Comparison of ENCODE assay signal across 8 cellular contexts in the genomic region with DNA sequence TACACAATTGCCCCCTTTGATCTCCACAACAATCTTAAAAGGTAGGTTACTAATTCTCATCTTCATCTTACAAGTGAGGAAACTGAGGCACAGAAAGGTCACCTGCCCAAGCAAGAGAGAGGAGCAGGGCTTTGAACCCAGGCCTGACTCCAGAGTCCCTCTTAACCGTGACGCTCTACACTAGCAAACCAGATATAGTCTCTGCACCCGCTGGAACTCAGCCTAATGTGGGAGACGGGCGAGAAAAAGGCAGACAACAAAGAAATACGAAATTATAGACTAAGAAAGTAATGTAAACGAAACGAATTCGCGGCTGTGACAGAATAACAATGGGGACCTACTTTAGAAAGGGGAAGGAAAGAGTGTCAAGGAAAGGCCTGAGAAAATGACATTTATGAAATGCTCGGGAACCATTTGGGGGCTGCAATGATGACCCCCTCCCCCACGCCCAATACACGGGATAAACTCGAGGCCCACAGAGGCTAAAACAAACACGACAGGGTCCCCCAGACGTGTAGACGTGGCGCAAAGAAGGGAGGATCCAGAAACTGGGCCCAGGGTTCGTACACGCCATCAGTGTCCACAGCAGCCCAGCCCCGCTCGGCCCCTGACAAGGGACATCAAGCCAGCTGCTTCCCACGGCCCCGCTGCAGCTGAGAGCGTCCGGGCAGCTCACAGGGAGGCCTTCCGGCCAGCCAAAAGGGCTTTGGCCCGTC. TPM values are rescaled to one million over a fixed set of nuclear protein-coding genes. Genes with fewer than 3 reads are reported as not detected.
A peak's percentile ranks its signal among the peaks of the same experiment; 100 is the strongest.
DNase-seq lines count a peak whose midpoint lies in the region; ATAC-seq and TF ChIP-seq lines count a peak whose summit lies in the region.

No MANE protein-coding gene starts in this region.

- peak; percentile 10 for ATAC-seq in HG02588 (IDR thresholded peaks at IDR 0.05; ENCODE audit: unreplicated experiment)
- no peak for ATAC-seq in GM18520 (IDR thresholded peaks at IDR 0.05; ENCODE audit: unreplicated experiment)

- H3K36me3 ChIP-seq in OCI-LY1 (ENCODE audit: insufficient read depth, low read length): peaks cover 5% of the 10 kb centered on the region; the same call in 1 of the 2 replicates

- H3K36me3 Mint-ChIP-seq in type B pancreatic cell: peaks cover 16% of the 10 kb centered on the region

- H3K9me2 ChIP-seq in OCI-LY1 (ENCODE audit: low read depth, low read length): no peaks in the 10 kb centered on the region

- H2AFZ ChIP-seq in OCI-LY1 (ENCODE audit: low read length): no peak overlapping the region

- H3K27ac Mint-ChIP-seq in type B pancreatic cell: peak overlapping the region; percentile 90

- peak overlapping the region; percentile 93 for H3K4me3 Mint-ChIP-seq in type B pancreatic cell

- H3K27ac ChIP-seq in OCI-LY1 (ENCODE audit: low read depth, low read length, poor library complexity, severe bottlenecking): no peak overlapping the region
- H3K27ac ChIP-seq in cingulate gyrus (ENCODE audit: low read depth, low read length): peak overlapping the region; percentile 78

- peak overlapping the region; percentile 91 for H3K4me2 ChIP-seq in OCI-LY1 (ENCODE audit: low read length)

- H3K4me3 ChIP-seq in OCI-LY1 (ENCODE audit: low read depth, low read length, poor library complexity, severe bottlenecking): peak overlapping the region; percentile 88

- no peaks in the 10 kb centered on the region for H3K27me3 ChIP-seq in OCI-LY1 (ENCODE audit: insufficient read depth, low read length)

- TF ChIP-seq CTCF in OCI-LY1 (IDR thresholded peaks at IDR 0.05; ENCODE audit: low read length) (no peak), type B pancreatic cell (conservative IDR thresholded peaks at IDR 0.05) (no peak)

- peaks cover 34% of the 10 kb centered on the region for H3K79me2 ChIP-seq in OCI-LY1 (ENCODE audit: insufficient read depth, low read length)

- H3K4me1 ChIP-seq in OCI-LY1 (ENCODE audit: insufficient read depth, low read length, severe bottlenecking): peaks cover 23% of the 10 kb centered on the region

- DNase-seq in NCI-H748 (lab: John Stamatoyannopoulos, UW; ENCODE audit: unreplicated experiment): peak; percentile 61
- no peak for DNase-seq in NCI-H748 treated with DMSO at 0.1 percent for 48 hours (lab: John Stamatoyannopoulos, UW)
- DNase-seq in lung microvascular endothelial cell (ENCODE audit: low read depth in 2 of 2): peak; percentile 69 to 90
- DNase-seq in type B pancreatic cell (ENCODE audit: extremely low spot score, unreplicated experiment): peak; percentile 60

- H3K4me1 Mint-ChIP-seq in type B pancreatic cell (ENCODE audit: unreplicated experiment): peaks cover 34% of the 10 kb centered on the region

- H3K9me3 Mint-ChIP-seq in type B pancreatic cell: no peaks in the 10 kb centered on the region

- no peaks in the 10 kb centered on the region for H4K20me1 ChIP-seq in OCI-LY1 (ENCODE audit: insufficient read depth, low read length)

- H3K27me3 Mint-ChIP-seq in type B pancreatic cell: no peaks in the 10 kb centered on the region

- peak overlapping the region; percentile 83 for H3K9ac ChIP-seq in OCI-LY1 (ENCODE audit: low read length)

- H3F3A ChIP-seq in OCI-LY1 (ENCODE audit: insufficient read depth, low read length): peaks cover 4% of the 10 kb centered on the region; the same call in 1 of the 2 replicates

- no peaks in the 10 kb centered on the region for H3K9me3 ChIP-seq in OCI-LY1 (ENCODE audit: low read length)

RNA-seq across cellular contexts. Expression of a gene that starts 0.6 kb away (rescaled TPM):
- total RNA-seq in lung microvascular endothelial cell (64.1 and 70.2 TPM in 2 replicates), type B pancreatic cell (ENCODE audit: low replicate concordance) (102 TPM in 2 replicates)

RNA-seq across cellular contexts. Expression of a gene that starts 55.2 kb away (rescaled TPM):
- 76.3 and 123 TPM in 2 replicates for total RNA-seq in lung microvascular endothelial cell
- total RNA-seq in type B pancreatic cell (ENCODE audit: low replicate concordance): 27.3 and 33.1 TPM in 2 replicates
